ENCODE assay signal across 28 cellular contexts in the genomic region with DNA sequence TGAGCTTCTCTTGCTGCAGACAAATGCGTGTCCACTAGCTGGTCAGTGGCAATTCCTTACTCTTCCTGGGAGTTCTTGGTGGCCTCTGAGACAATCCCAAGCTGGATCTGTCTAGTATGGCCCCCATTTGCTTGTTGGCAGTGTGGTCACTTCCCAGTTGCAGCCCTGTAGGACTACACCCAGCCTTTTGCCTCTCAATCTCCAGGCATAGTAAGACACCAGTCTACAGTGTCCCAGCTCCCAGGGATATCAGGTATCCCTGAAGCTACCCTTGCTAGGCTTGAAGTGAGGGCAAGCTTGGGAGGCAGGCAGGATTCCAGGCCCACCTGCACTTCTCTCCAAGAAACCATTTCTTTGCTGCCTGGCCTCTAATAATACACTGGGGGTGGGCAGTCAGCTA.
"Had no signal": no experiment of that assay in that cellular context is flagged by ENCODE, and none has a peak within 500 bp of the region (broad histone marks: within the 10 kb centered on the region; RNA-seq: fewer than 3 reads in every experiment).

No MANE protein-coding gene starts in this region.

- DNase-seq: activated CD4-positive, alpha-beta memory T cell treated with anti-CD3 and anti-CD28 coated beads, Interleukin-2, amount 10 ng/mL, durations not matched to agents 7 days and 5 days; activated CD4-positive, alpha-beta T cell treated with anti-CD3 and anti-CD28 coated beads for 1 hour; activated CD4-positive, alpha-beta T cell treated with anti-CD3 and anti-CD28 coated beads for 4 hours; activated CD4-positive, alpha-beta T cell treated with anti-CD3 and anti-CD28 coated beads, Interleukin-2, amount 10 ng/mL, durations not matched to agents 7 days and 5 days; activated CD4-positive, alpha-beta T cell treated with anti-CD3 and anti-CD28 coated beads, Interleukin-2, amount 50 U/mL, for 4 hours; activated CD8-positive, alpha-beta memory T cell treated with anti-CD3 and anti-CD28 coated beads, Interleukin-2, amount 50 U/mL, for 48 hours; activated gamma-delta T cell; activated naive CD4-positive, alpha-beta T cell; activated naive CD4-positive, alpha-beta T cell treated with anti-CD3 and anti-CD28 coated beads, Interleukin-2, amount 10 ng/mL, durations not matched to agents 7 days and 5 days; activated naive CD8-positive, alpha-beta T cell treated with anti-CD3 and anti-CD28 coated beads, Interleukin-2, amount 10 ng/mL, durations not matched to agents 7 days and 5 days; activated T-cell treated with anti-CD3 and anti-CD28 coated beads for 4 hours; activated T-cell treated with anti-CD3 and anti-CD28 coated beads, Interleukin-2, amount 50 U/mL, for 24 hours; activated T-cell treated with anti-CD3 and anti-CD28 coated beads, Interleukin-2, amount 50 U/mL, for 72 hours; cortex of kidney; dermis blood vessel endothelial cell; effector CD4-positive, alpha-beta T cell; effector memory CD8-positive, alpha-beta T cell; erythroblast; foreskin keratinocyte; gastrocnemius medialis; glutamatergic neuron; T-helper 2 cell; T-helper 9 cell had no signal

- H3K4me3 ChIP-seq: ascending aorta, breast epithelium, esophagus muscularis mucosa, gastrocnemius medialis had no signal

- H3K27me3 ChIP-seq: ascending aorta, breast epithelium, esophagus muscularis mucosa, foreskin keratinocyte, gastrocnemius medialis had no signal

- H3K9me3 Mint-ChIP-seq: activated CD4-positive, alpha-beta memory T cell treated with anti-CD3 and anti-CD28 coated beads, Interleukin-2, amount 10 ng/mL, durations not matched to agents 7 days and 5 days; activated CD4-positive, alpha-beta T cell treated with anti-CD3 and anti-CD28 coated beads, Interleukin-2, amount 10 ng/mL, durations not matched to agents 7 days and 5 days; activated naive CD4-positive, alpha-beta T cell treated with anti-CD3 and anti-CD28 coated beads, Interleukin-2, amount 10 ng/mL, durations not matched to agents 7 days and 5 days; activated naive CD4-positive, alpha-beta T cell treated with anti-CD3 and anti-CD28 coated beads, Interleukin-2, amount 50 U/mL, for 72 hours; activated naive CD8-positive, alpha-beta T cell treated with anti-CD3 and anti-CD28 coated beads, Interleukin-2, amount 10 ng/mL, durations not matched to agents 7 days and 5 days; activated T-cell treated with anti-CD3 and anti-CD28 coated beads, Interleukin-2, amount 50 U/mL, for 24 hours; activated T-cell treated with anti-CD3 and anti-CD28 coated beads, Interleukin-2, amount 50 U/mL, for 72 hours; brain; effector memory CD8-positive, alpha-beta T cell had no signal

- H3K4me1 Mint-ChIP-seq: activated CD4-positive, alpha-beta memory T cell treated with anti-CD3 and anti-CD28 coated beads, Interleukin-2, amount 10 ng/mL, durations not matched to agents 7 days and 5 days; activated CD4-positive, alpha-beta T cell treated with anti-CD3 and anti-CD28 coated beads, Interleukin-2, amount 10 ng/mL, durations not matched to agents 7 days and 5 days; activated naive CD4-positive, alpha-beta T cell treated with anti-CD3 and anti-CD28 coated beads, Interleukin-2, amount 10 ng/mL, durations not matched to agents 7 days and 5 days; activated naive CD8-positive, alpha-beta T cell treated with anti-CD3 and anti-CD28 coated beads, Interleukin-2, amount 10 ng/mL, durations not matched to agents 7 days and 5 days had no signal

- ATAC-seq: activated naive CD4-positive, alpha-beta T cell treated with anti-CD3 and anti-CD28 coated beads, Interleukin-2, amount 50 U/mL, for 72 hours; activated T-cell treated with anti-CD3 and anti-CD28 coated beads, Interleukin-2, amount 50 U/mL, for 72 hours; effector memory CD8-positive, alpha-beta T cell; foreskin keratinocyte; gastrocnemius medialis had no signal

- H3K27ac ChIP-seq: ascending aorta, breast epithelium, esophagus muscularis mucosa, foreskin keratinocyte, gastrocnemius medialis had no signal

- H3K4me1 ChIP-seq: ascending aorta, breast epithelium, foreskin keratinocyte, gastrocnemius medialis had no signal

- H3K27me3 Mint-ChIP-seq: activated naive CD4-positive, alpha-beta T cell treated with anti-CD3 and anti-CD28 coated beads, Interleukin-2, amount 10 ng/mL, durations not matched to agents 7 days and 5 days; activated T-cell treated with anti-CD3 and anti-CD28 coated beads, Interleukin-2, amount 50 U/mL, for 24 hours; brain had no signal

- H3K36me3 ChIP-seq: ascending aorta, breast epithelium, esophagus muscularis mucosa, gastrocnemius medialis had no signal

- H3K9me3 ChIP-seq: ascending aorta, breast epithelium, esophagus muscularis mucosa, gastrocnemius medialis had no signal

- H3K4me3 Mint-ChIP-seq: activated CD4-positive, alpha-beta memory T cell treated with anti-CD3 and anti-CD28 coated beads, Interleukin-2, amount 10 ng/mL, durations not matched to agents 7 days and 5 days; activated CD4-positive, alpha-beta T cell treated with anti-CD3 and anti-CD28 coated beads, Interleukin-2, amount 10 ng/mL, durations not matched to agents 7 days and 5 days; activated naive CD4-positive, alpha-beta T cell treated with anti-CD3 and anti-CD28 coated beads, Interleukin-2, amount 10 ng/mL, durations not matched to agents 7 days and 5 days; activated naive CD8-positive, alpha-beta T cell treated with anti-CD3 and anti-CD28 coated beads, Interleukin-2, amount 10 ng/mL, durations not matched to agents 7 days and 5 days; activated T-cell treated with anti-CD3 and anti-CD28 coated beads, Interleukin-2, amount 50 U/mL, for 24 hours; activated T-cell treated with anti-CD3 and anti-CD28 coated beads, Interleukin-2, amount 50 U/mL, for 72 hours; brain; effector memory CD8-positive, alpha-beta T cell had no signal

- H3K36me3 Mint-ChIP-seq: activated naive CD4-positive, alpha-beta T cell treated with anti-CD3 and anti-CD28 coated beads, Interleukin-2, amount 10 ng/mL, durations not matched to agents 7 days and 5 days; activated naive CD4-positive, alpha-beta T cell treated with anti-CD3 and anti-CD28 coated beads, Interleukin-2, amount 50 U/mL, for 72 hours; activated naive CD8-positive, alpha-beta T cell treated with anti-CD3 and anti-CD28 coated beads, Interleukin-2, amount 10 ng/mL, durations not matched to agents 7 days and 5 days; brain had no signal

- H3K27ac Mint-ChIP-seq: activated CD4-positive, alpha-beta memory T cell treated with anti-CD3 and anti-CD28 coated beads, Interleukin-2, amount 10 ng/mL, durations not matched to agents 7 days and 5 days; activated CD4-positive, alpha-beta T cell treated with anti-CD3 and anti-CD28 coated beads, Interleukin-2, amount 10 ng/mL, durations not matched to agents 7 days and 5 days; activated naive CD4-positive, alpha-beta T cell treated with anti-CD3 and anti-CD28 coated beads, Interleukin-2, amount 10 ng/mL, durations not matched to agents 7 days and 5 days; activated naive CD4-positive, alpha-beta T cell treated with anti-CD3 and anti-CD28 coated beads, Interleukin-2, amount 50 U/mL, for 72 hours; activated naive CD8-positive, alpha-beta T cell treated with anti-CD3 and anti-CD28 coated beads, Interleukin-2, amount 10 ng/mL, durations not matched to agents 7 days and 5 days; activated T-cell treated with anti-CD3 and anti-CD28 coated beads, Interleukin-2, amount 50 U/mL, for 24 hours; activated T-cell treated with anti-CD3 and anti-CD28 coated beads, Interleukin-2, amount 50 U/mL, for 72 hours; brain; effector memory CD8-positive, alpha-beta T cell had no signal
